In genomic region chr6:85643530-85644373, GRCh38 we compare ENCODE assay signal across 8 cellular contexts. TPM values are rescaled to one million over a fixed set of nuclear protein-coding genes. Genes with fewer than 3 reads are reported as not detected.
A peak's percentile ranks its signal among the peaks of the same experiment; 100 is the strongest.
DNase-seq lines count a peak whose midpoint lies in the region; ATAC-seq, FAIRE-seq and TF ChIP-seq lines count a peak whose summit lies in the region.

No MANE protein-coding gene starts in this region.

- peaks cover 3% of the 10 kb centered on the region for H3K9me3 Mint-ChIP-seq in activated CD4-positive, alpha-beta T cell treated with anti-CD3 and anti-CD28 coated beads, Interleukin-2, amount 10 ng/mL, durations not matched to agents 24 days and 14 days

- peak; percentile 97 for FAIRE-seq in GM19239 (lab: Jason Lieb, UNC)

- H3K27me3 Mint-ChIP-seq in activated CD4-positive, alpha-beta T cell treated with anti-CD3 and anti-CD28 coated beads, Interleukin-2, amount 10 ng/mL, durations not matched to agents 24 days and 14 days, result peaks cover 4% of the 10 kb centered on the region

- peak; percentile 78 for DNase-seq in BJ (ENCODE audit: low read depth)
- peak; percentile 40 for DNase-seq in GM19239 (ENCODE audit: insufficient read length, low spot score)
- DNase-seq in NCI-H510A (lab: John Stamatoyannopoulos, UW), result peak; percentile 78
- peak; percentile 93 for DNase-seq in activated CD4-positive, alpha-beta T cell treated with anti-CD3 and anti-CD28 coated beads, Interleukin-2, amount 10 ng/mL, durations not matched to agents 24 days and 14 days
- DNase-seq in dorsolateral prefrontal cortex, result peak; percentile 66 to 86 (median 78)
- DNase-seq in lower leg skin (ENCODE audit: low spot score in 2 of 2), result peak; percentile 85 to 97
- peak; percentile 77 for DNase-seq in stimulated activated CD4-positive, alpha-beta T cell treated with anti-CD3 and anti-CD28 coated beads, Interleukin-4, amount 100 ng/mL, for 24 hours

- no peaks in the 10 kb centered on the region for H3K27me3 ChIP-seq in BJ (ENCODE audit: control insufficient read depth, insufficient read depth, low read length)
- no peaks in the 10 kb centered on the region for H3K27me3 ChIP-seq in dorsolateral prefrontal cortex

- intact Hi-C loops in activated CD4-positive, alpha-beta T cell treated with anti-CD3 and anti-CD28 coated beads, Interleukin-2, amount 10 ng/mL, durations not matched to agents 24 days and 14 days (cut with micrococcal nuclease), result loop anchor here (1.0 to 2.0 kb wide), 7 partner anchors 27 to 1511 kb away; partner anchors contain the start of genes NT5E and ZNF292
- intact Hi-C loops in dorsolateral prefrontal cortex (cut with DNase I), result loop anchor here (1.0 kb wide), 2 partner anchors 35 to 50 kb away; partner anchors contain the start of gene SNX14 (in 2 of the 2)
- intact Hi-C loops in lower leg skin (cut with DNase I; ENCODE audit: low total_unique reads), result loop anchor here (1.0 kb wide), 1 partner anchor 35 kb away; no protein-coding TSS in a partner anchor

- 0 out of 2 replicates have a peak, but pooled peaks cover 1% of the 10 kb centered on the region for H3K36me3 ChIP-seq in BJ (ENCODE audit: control insufficient read depth, insufficient read depth, low read length)

- POLR2A ChIA-PET in BJ (lab: Charles Lee), result interaction anchor here (0.5 to 3.4 kb wide), 8 partner anchors 16 to 403 kb away, joined by 3 to 62 read pairs (median 4); no protein-coding TSS in a partner anchor

- H3K27ac ChIP-seq in dorsolateral prefrontal cortex, result peak overlapping the region; percentile 63 to 99 (median 98)

- 0 to 1% methylated on average over 43 to 45 of the region's 76 CpGs for WGBS in lower leg skin, 2 donors

- peaks cover 38% of the 10 kb centered on the region for H3K4me1 Mint-ChIP-seq in activated CD4-positive, alpha-beta T cell treated with anti-CD3 and anti-CD28 coated beads, Interleukin-2, amount 10 ng/mL, durations not matched to agents 24 days and 14 days

- H3K4me3 ChIP-seq in BJ (ENCODE audit: low read depth, low read length), result peak overlapping the region; percentile 77
- peak overlapping the region; percentile 72 to 100 (median 96) for H3K4me3 ChIP-seq in dorsolateral prefrontal cortex
- H3K4me3 ChIP-seq in lower leg skin (ENCODE audit: low read depth, poor library complexity, severe bottlenecking), result peak overlapping the region; percentile 72

- H3K27ac Mint-ChIP-seq in activated CD4-positive, alpha-beta T cell treated with anti-CD3 and anti-CD28 coated beads, Interleukin-2, amount 10 ng/mL, durations not matched to agents 24 days and 14 days, result peak overlapping the region; percentile 100

- ATAC-seq in HG03442 (IDR thresholded peaks at IDR 0.05; ENCODE audit: unreplicated experiment), result peak; percentile 52

- CTCF ChIA-PET in BJ (lab: Yijun Ruan, JAX), result interaction anchor here (0.9 to 2.2 kb wide), 3 partner anchors 16 to 34 kb away, joined by 3 to 7 read pairs (median 3); no protein-coding TSS in a partner anchor

- TF ChIP-seq CTCF in BJ (IDR thresholded peaks at IDR 0.05; ENCODE audit: insufficient read depth, low read depth, low read length) (no peak), dorsolateral prefrontal cortex (IDR thresholded peaks at IDR 0.05 in 54 of 56, conservative IDR thresholded peaks at IDR 0.05 in 2 of 56; ENCODE audit: low read depth in 1 of 56, partially characterized antibody in 56 of 56) (peak in 4 of 56 donors; percentile 6 to 21 (median 8)), lower leg skin (IDR thresholded peaks at IDR 0.05) (no peak)

- peak overlapping the region; percentile 99 for H3K4me3 Mint-ChIP-seq in activated CD4-positive, alpha-beta T cell treated with anti-CD3 and anti-CD28 coated beads, Interleukin-2, amount 10 ng/mL, durations not matched to agents 24 days and 14 days

- H3K36me3 Mint-ChIP-seq in activated CD4-positive, alpha-beta T cell treated with anti-CD3 and anti-CD28 coated beads, Interleukin-2, amount 10 ng/mL, durations not matched to agents 24 days and 14 days (ENCODE audit: low read depth), result peaks cover 39% of the 10 kb centered on the region

- TF ChIP-seq POLR2A in lower leg skin (IDR thresholded peaks at IDR 0.05), result peak in 1 of 2 donors; percentile 5

RNA-seq across cellular contexts. Expression of gene SYNCRIP, which starts 1.1 kb away (rescaled TPM):
- 7.6 and 20.0 TPM in 2 replicates for polyA plus RNA-seq in BJ (2011; rRNA removed)
- polyA minus RNA-seq in BJ (2011; rRNA and poly(A)+ RNA removed), result 10.7 and 20.8 TPM in 2 replicates
- 228 and 232 TPM in 2 replicates for total RNA-seq in activated CD4-positive, alpha-beta T cell treated with anti-CD3 and anti-CD28 coated beads, Interleukin-2, amount 10 ng/mL, durations not matched to agents 24 days and 14 days
- total RNA-seq in dorsolateral prefrontal cortex (10 to 100 TPM; 36.9 to 66.3 (median 53.8) TPM), lower leg skin (10 to 100 TPM; 49.4 to 56.3 (median 50.6) TPM)

RNA-seq across cellular contexts. Expression of gene SNX14, which starts 50.1 kb away (rescaled TPM):
- 36.2 and 65.4 TPM in 2 replicates for polyA plus RNA-seq in BJ (2011; rRNA removed)
- 20.9 and 30.5 TPM in 2 replicates for polyA minus RNA-seq in BJ (2011; rRNA and poly(A)+ RNA removed)
- total RNA-seq in activated CD4-positive, alpha-beta T cell treated with anti-CD3 and anti-CD28 coated beads, Interleukin-2, amount 10 ng/mL, durations not matched to agents 24 days and 14 days, result 45.4 and 47.1 TPM in 2 replicates
- total RNA-seq in dorsolateral prefrontal cortex (100 to 1,000 TPM in 46 of 120 experiments, 10 to 100 TPM in 74; 64.2 to 128 (median 96.7) TPM), lower leg skin (10 to 100 TPM; 38.3 to 75.3 (median 56.6) TPM)

Comparison
In these comparisons a context has a peak if more than half of its experiments do, and no peak if none do; other contexts are left out.
1. Peak in every context shown above with its lines: DNase-seq, ATAC-seq, H3K4me3 ChIP-seq and H3K27ac ChIP-seq.
2. DNase-seq: peak in every context shown above with its lines; median percentile 93 in activated CD4-positive, alpha-beta T cell treated with anti-CD3 and anti-CD28 coated beads, Interleukin-2, amount 10 ng/mL, durations not matched to agents 24 days and 14 days; 91 in lower leg skin; 78 in BJ; 78 in NCI-H510A; 78 in dorsolateral prefrontal cortex; 77 in stimulated activated CD4-positive, alpha-beta T cell treated with anti-CD3 and anti-CD28 coated beads, Interleukin-4, amount 100 ng/mL, for 24 hours; 40 in GM19239.